ENCODE assay signal across 29 cellular contexts in the genomic region with DNA sequence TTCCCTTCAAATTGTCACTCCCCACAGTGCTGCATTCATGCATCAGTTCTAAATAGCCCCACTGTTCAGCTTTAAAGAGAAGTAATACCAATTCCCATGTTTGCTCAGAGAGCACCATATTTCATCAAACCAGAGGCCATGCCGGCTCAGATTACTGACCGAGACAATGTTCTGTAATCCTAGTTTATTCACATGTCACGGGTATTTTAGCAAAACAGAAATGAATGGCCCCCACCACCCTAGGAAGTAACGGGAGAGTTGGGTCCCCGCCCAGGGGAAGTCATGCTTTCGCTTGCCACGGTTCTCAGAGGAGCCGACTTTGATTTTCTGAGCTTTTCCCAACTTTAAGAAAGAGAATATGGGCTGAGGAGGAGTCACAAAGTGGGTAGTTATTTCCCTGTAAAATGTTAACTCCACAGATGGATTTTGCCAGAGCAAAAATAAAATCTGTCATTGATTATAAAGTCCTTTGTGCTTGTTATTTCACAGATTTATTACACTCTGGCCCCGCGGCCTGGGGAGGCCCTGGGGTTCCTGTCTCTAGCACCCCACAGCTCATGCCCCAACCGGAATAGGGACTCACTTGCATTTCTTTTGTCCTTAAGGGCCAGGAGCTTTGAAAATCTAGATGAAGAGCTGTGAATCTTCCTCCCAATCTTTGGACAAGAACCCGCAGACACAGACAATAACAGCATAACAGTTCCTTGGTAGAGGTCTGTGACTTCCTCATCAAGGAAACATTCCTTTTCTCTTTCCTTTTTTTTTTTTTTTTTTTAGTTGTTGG. TPM values are rescaled to one million over a fixed set of nuclear protein-coding genes. Genes with fewer than 3 reads are reported as not detected.
DNase-seq lines count a peak whose midpoint lies in the region; ATAC-seq and TF ChIP-seq lines count a peak whose summit lies in the region.
"Had no signal": no experiment of that assay in that cellular context is flagged by ENCODE, and none has a peak within 500 bp of the region (broad histone marks: within the 10 kb centered on the region; RNA-seq: fewer than 3 reads in every experiment).

No MANE protein-coding gene starts in this region.

- peaks cover 48% of the 10 kb centered on the region for H3K4me1 ChIP-seq in neural progenitor cell
- peaks cover 0 to 32% (median 20%) of the 10 kb centered on the region in 4 donors for H3K4me1 ChIP-seq in tibial artery
- H3K4me1 ChIP-seq: HAP-1 had no signal

- no peak overlapping the region for H3K9ac ChIP-seq in neural progenitor cell
- H3K9ac ChIP-seq: BLaER1 treated with 17β-estradiol and CSF1 and Interleukin-3, amounts not matched to agents 10 nM and 100 nM had no signal

- H3K9me3 ChIP-seq in neural progenitor cell (ENCODE audit: low read depth) (no peaks in the 10 kb centered on the region), tibial artery (no peaks in the 10 kb centered on the region)
- H3K9me3 ChIP-seq: HAP-1 had no signal

- peak overlapping the region; percentile 20 for H3K4me2 ChIP-seq in neural progenitor cell

- peak; percentile 6 for DNase-seq in foreskin melanocyte
- DNase-seq in neural progenitor cell (ENCODE audit: low spot score), result no peak
- DNase-seq in tibial artery, result peak; percentile 68 to 69
- DNase-seq in left lobe of liver (ENCODE audit: low spot score), result no peak
- DNase-seq in T-helper 2 cell, result no peak
- DNase-seq in KBM-7, result no peak
- DNase-seq: activated CD4-positive, alpha-beta T cell treated with anti-CD3 and anti-CD28 coated beads for 36 hours; activated CD8-positive, alpha-beta T cell treated with anti-CD3 and anti-CD28 coated beads, Interleukin-2, amount 10 ng/mL, durations not matched to agents 7 days and 5 days; activated gamma-delta T cell treated with Interleukin-2 at 50 U/mL for 16 hours; dermis blood vessel endothelial cell; DND-41; glutamatergic neuron; NCI-H1092; NCI-H2029; NCI-H2227 treated with DMSO at 0.1 percent for 48 hours; stimulated activated naive CD4-positive, alpha-beta T cell; trophoblast cell had no signal

- peak overlapping the region in 3 of 5 experiments; percentile 24 to 55 (median 48) for H3K4me3 Mint-ChIP-seq in brain
- peak overlapping the region; percentile 41 for H3K4me3 Mint-ChIP-seq in neural progenitor cell
- H3K4me3 Mint-ChIP-seq: activated CD4-positive, alpha-beta T cell treated with anti-CD3 and anti-CD28 coated beads for 36 hours; activated CD8-positive, alpha-beta T cell treated with anti-CD3 and anti-CD28 coated beads, Interleukin-2, amount 10 ng/mL, durations not matched to agents 7 days and 5 days; central memory CD8-positive, alpha-beta T cell had no signal

- H3K36me3 Mint-ChIP-seq in brain (no peaks in the 10 kb centered on the region), neural progenitor cell (peaks cover 2% of the 10 kb centered on the region)

- no peak for ATAC-seq in left lobe of liver
- ATAC-seq: activated CD4-positive, alpha-beta T cell treated with anti-CD3 and anti-CD28 coated beads for 36 hours; activated CD8-positive, alpha-beta T cell treated with anti-CD3 and anti-CD28 coated beads, Interleukin-2, amount 10 ng/mL, durations not matched to agents 7 days and 5 days had no signal

- in situ Hi-C loops in KBM-7 (cut with MboI; ENCODE audit: low pct_unique_long_range_greater_than_20kb, low sequenced_read_pairs), result no loop called here

- H3K4me1 Mint-ChIP-seq in brain (peaks cover 49% of the 10 kb centered on the region), neural progenitor cell (peaks cover 54% of the 10 kb centered on the region)

- H3K27ac ChIP-seq in neural progenitor cell (no peak overlapping the region), tibial artery (peak overlapping the region in 1 of 2 donors; percentile 39)
- H3K27ac ChIP-seq: BLaER1 treated with 17β-estradiol and CSF1 and Interleukin-3, amounts not matched to agents 10 nM and 100 nM had no signal

- H2AFZ ChIP-seq in neural progenitor cell (replicated peaks), result no peak overlapping the region

- H4K20me1 ChIP-seq in neural progenitor cell (ENCODE audit: low read depth), result no peaks in the 10 kb centered on the region
- H4K20me1 ChIP-seq: BLaER1 treated with 17β-estradiol and CSF1 and Interleukin-3, amounts not matched to agents 10 nM and 100 nM had no signal

- H3F3A ChIP-seq in neural progenitor cell (ENCODE audit: low read depth), result peaks cover 28% of the 10 kb centered on the region

- H3K4me3 ChIP-seq in neural progenitor cell, result no peak overlapping the region
- no peak overlapping the region for H3K4me3 ChIP-seq in tibial artery
- H3K4me3 ChIP-seq: BLaER1 treated with 17β-estradiol and CSF1 and Interleukin-3, amounts not matched to agents 10 nM and 100 nM; HAP-1; lung had no signal

- H3K9me3 Mint-ChIP-seq in brain, result peaks cover 0 to 4% (median 0%) of the 10 kb centered on the region in 5 experiments
- peaks cover 6% of the 10 kb centered on the region for H3K9me3 Mint-ChIP-seq in neural progenitor cell
- H3K9me3 Mint-ChIP-seq: central memory CD8-positive, alpha-beta T cell had no signal

- H3K27me3 ChIP-seq in neural progenitor cell, result peaks cover 29% of the 10 kb centered on the region
- peaks cover 0 to 23% of the 10 kb centered on the region in 2 donors for H3K27me3 ChIP-seq in tibial artery

- no peaks in the 10 kb centered on the region for H3K79me2 ChIP-seq in neural progenitor cell (ENCODE audit: low read depth)

- H3K36me3 ChIP-seq in neural progenitor cell (no peaks in the 10 kb centered on the region), tibial artery (no peaks in the 10 kb centered on the region)
- H3K36me3 ChIP-seq: BLaER1 treated with 17β-estradiol and CSF1 and Interleukin-3, amounts not matched to agents 10 nM and 100 nM; HAP-1 had no signal

- H3K27ac Mint-ChIP-seq in brain, result peak overlapping the region in 3 of 5 experiments; percentile 34 to 93 (median 63)
- H3K27ac Mint-ChIP-seq in neural progenitor cell, result peak overlapping the region; percentile 96
- H3K27ac Mint-ChIP-seq: activated CD4-positive, alpha-beta T cell treated with anti-CD3 and anti-CD28 coated beads for 36 hours; activated CD8-positive, alpha-beta T cell treated with anti-CD3 and anti-CD28 coated beads, Interleukin-2, amount 10 ng/mL, durations not matched to agents 7 days and 5 days had no signal

- intact Hi-C loops in tibial artery (cut with DNase I; ENCODE audit: low total_unique reads), result no loop called here

- peaks cover 33% of the 10 kb centered on the region for H3K27me3 Mint-ChIP-seq in brain
- peaks cover 12% of the 10 kb centered on the region for H3K27me3 Mint-ChIP-seq in neural progenitor cell (ENCODE audit: insufficient read depth, low read depth)

- TF ChIP-seq CTCF in brain (conservative IDR thresholded peaks at IDR 0.05) (no peak), neural progenitor cell (IDR thresholded peaks at IDR 0.05) (no peak), tibial artery (IDR thresholded peaks at IDR 0.05) (no peak)

RNA-seq across cellular contexts. Expression of a gene that starts 3.7 kb away (rescaled TPM):
- polyA plus RNA-seq in brain (ENCODE audit: insufficient read depth, low read depth, low replicate concordance), result 1.1 TPM
- total RNA-seq in neural progenitor cell (ENCODE audit: low replicate concordance), result 0.28 and 1.6 TPM in 2 replicates
- 0.08 TPM for total RNA-seq in left lobe of liver
- total RNA-seq: activated CD8-positive, alpha-beta T cell treated with anti-CD3 and anti-CD28 coated beads, Interleukin-2, amount 10 ng/mL, durations not matched to agents 7 days and 5 days; dermis blood vessel endothelial cell; pulmonary artery endothelial cell; SK-MEL-5; T-helper 1 cell treated with Interleukin-12 subunit alpha and Interleukin-12 subunit beta and Interleukin-4 antibody, amounts not matched to agents 30 ng/mL and 1 ng/mL, for 36 hours had no signal
- polyA plus RNA-seq: keratinocyte had no signal

RNA-seq across cellular contexts. Expression of a gene that starts 26.0 kb away (rescaled TPM):
- not detected for polyA plus RNA-seq in brain (ENCODE audit: insufficient read depth, low read depth, low replicate concordance)
- total RNA-seq in neural progenitor cell (ENCODE audit: low replicate concordance), result 0.19 TPM in 1 of 2 replicates, not detected in the other
- total RNA-seq in left lobe of liver, result 7.2 TPM
- total RNA-seq: activated CD4-positive, alpha-beta T cell treated with anti-CD3 and anti-CD28 coated beads for 36 hours; activated CD8-positive, alpha-beta T cell treated with anti-CD3 and anti-CD28 coated beads, Interleukin-2, amount 10 ng/mL, durations not matched to agents 7 days and 5 days; dermis blood vessel endothelial cell; lung; mucosa of gallbladder; pulmonary artery endothelial cell; SK-MEL-5; T-helper 1 cell treated with Interleukin-12 subunit alpha and Interleukin-12 subunit beta and Interleukin-4 antibody, amounts not matched to agents 30 ng/mL and 1 ng/mL, for 36 hours had no signal
- polyA plus RNA-seq: AG04450, keratinocyte, lung, neural cell had no signal

RNA-seq across cellular contexts. Expression of a gene that starts 51.9 kb away (rescaled TPM):
- polyA plus RNA-seq in brain (ENCODE audit: insufficient read depth, low read depth, low replicate concordance), result not detected
- not detected in 2 replicates for total RNA-seq in neural progenitor cell (ENCODE audit: low replicate concordance)
- not detected for total RNA-seq in left lobe of liver
- total RNA-seq: activated CD4-positive, alpha-beta T cell treated with anti-CD3 and anti-CD28 coated beads for 36 hours; activated CD8-positive, alpha-beta T cell treated with anti-CD3 and anti-CD28 coated beads, Interleukin-2, amount 10 ng/mL, durations not matched to agents 7 days and 5 days; dermis blood vessel endothelial cell; lung; mucosa of gallbladder; pulmonary artery endothelial cell; SK-MEL-5; T-helper 1 cell treated with Interleukin-12 subunit alpha and Interleukin-12 subunit beta and Interleukin-4 antibody, amounts not matched to agents 30 ng/mL and 1 ng/mL, for 36 hours had no signal
- polyA plus RNA-seq: AG04450, keratinocyte, neural cell had no signal

Comparison
In these comparisons a context has a peak if more than half of its experiments do, and no peak if none do; other contexts are left out.
1. DNase-seq: peak in foreskin melanocyte (single experiment) and tibial artery (2 of 2); none in neural progenitor cell (single experiment), left lobe of liver (single experiment), T-helper 2 cell (0 of 5) and KBM-7 (single experiment).